ENCODE assay signal across 25 cellular contexts in genomic region chr11:23201936-23202522, GRCh38.
"Had no signal": no experiment of that assay in that cellular context is flagged by ENCODE, and none has a peak within 500 bp of the region (broad histone marks: within the 10 kb centered on the region; RNA-seq: fewer than 3 reads in every experiment).

No MANE protein-coding gene starts in this region.

- H3K4me1 Mint-ChIP-seq: activated CD4-positive, alpha-beta memory T cell treated with anti-CD3 and anti-CD28 coated beads, Interleukin-2, amount 10 ng/mL, durations not matched to agents 7 days and 5 days; activated CD4-positive, alpha-beta T cell treated with anti-CD3 and anti-CD28 coated beads, Interleukin-2, amount 10 ng/mL, durations not matched to agents 7 days and 5 days had no signal

- H3K4me3 ChIP-seq: coronary artery, left ventricle myocardium inferior, ovary, tibial nerve had no signal

- H3K27ac ChIP-seq: coronary artery, left ventricle myocardium inferior, ovary, tibial nerve had no signal

- H3K4me3 Mint-ChIP-seq: activated CD4-positive, alpha-beta memory T cell treated with anti-CD3 and anti-CD28 coated beads, Interleukin-2, amount 10 ng/mL, durations not matched to agents 7 days and 5 days; activated CD4-positive, alpha-beta T cell treated with anti-CD3 and anti-CD28 coated beads, Interleukin-2, amount 10 ng/mL, durations not matched to agents 7 days and 5 days; activated T-cell treated with anti-CD3 and anti-CD28 coated beads, Interleukin-2, amount 50 U/mL, for 24 hours; effector memory CD8-positive, alpha-beta T cell; nephron had no signal

- ATAC-seq: effector memory CD8-positive, alpha-beta T cell; esophagus mucosa; sciatic nerve had no signal

- H3K27ac Mint-ChIP-seq: activated CD4-positive, alpha-beta memory T cell treated with anti-CD3 and anti-CD28 coated beads, Interleukin-2, amount 10 ng/mL, durations not matched to agents 7 days and 5 days; activated CD4-positive, alpha-beta T cell treated with anti-CD3 and anti-CD28 coated beads, Interleukin-2, amount 10 ng/mL, durations not matched to agents 7 days and 5 days; activated T-cell treated with anti-CD3 and anti-CD28 coated beads, Interleukin-2, amount 50 U/mL, for 24 hours; effector memory CD8-positive, alpha-beta T cell; nephron had no signal

- DNase-seq: activated CD4-positive, alpha-beta memory T cell treated with anti-CD3 and anti-CD28 coated beads, Interleukin-2, amount 10 ng/mL, durations not matched to agents 7 days and 5 days; activated CD4-positive, alpha-beta T cell treated with anti-CD3 and anti-CD28 coated beads, Interleukin-2, amount 10 ng/mL, durations not matched to agents 7 days and 5 days; activated CD4-positive, CD25-positive, alpha-beta regulatory T cell treated with anti-CD3 and anti-CD28 coated beads, Interleukin-2, amount 50 U/mL, for 72 hours; activated CD8-positive, alpha-beta memory T cell treated with anti-CD3 and anti-CD28 coated beads, Interleukin-2, amount 50 U/mL, for 48 hours; activated gamma-delta T cell; activated naive CD4-positive, alpha-beta T cell treated with anti-CD3 and anti-CD28 coated beads, Interleukin-2, amount 50 U/mL, for 16 hours; activated T-cell treated with anti-CD3 and anti-CD28 coated beads, Interleukin-2, amount 50 U/mL, for 24 hours; amygdala; effector memory CD8-positive, alpha-beta T cell; foreskin melanocyte; left ventricle myocardium inferior; ovary; retina; small intestine; stimulated activated CD4-positive, alpha-beta T cell treated with anti-CD3 and anti-CD28 coated beads, Interleukin-1b, Interleukin-23, amount 100 ng/mL, for 48 hours; stimulated activated CD4-positive, alpha-beta T cell treated with anti-CD3 and anti-CD28 coated beads, Interleukin-4, amount 100 ng/mL, for 4 hours; stimulated activated CD8-positive, alpha-beta memory T cell treated with anti-CD3 and anti-CD28 coated beads, Interleukin-4, amount 100 ng/mL, for 48 hours; stimulated activated naive CD4-positive, alpha-beta T cell treated with Interleukin-2 at 50 U/mL for 16 hours; T-helper 2 cell had no signal

- H3K36me3 ChIP-seq: left ventricle myocardium inferior, ovary, tibial nerve had no signal

- H3K9me3 ChIP-seq: ovary had no signal

- H3K4me1 ChIP-seq: left ventricle myocardium inferior, tibial nerve had no signal

- H3K27me3 ChIP-seq: ovary, tibial nerve had no signal

- H3K27me3 Mint-ChIP-seq: activated CD4-positive, alpha-beta memory T cell treated with anti-CD3 and anti-CD28 coated beads, Interleukin-2, amount 10 ng/mL, durations not matched to agents 7 days and 5 days; activated CD4-positive, alpha-beta T cell treated with anti-CD3 and anti-CD28 coated beads, Interleukin-2, amount 10 ng/mL, durations not matched to agents 7 days and 5 days; activated T-cell treated with anti-CD3 and anti-CD28 coated beads, Interleukin-2, amount 50 U/mL, for 24 hours; effector memory CD8-positive, alpha-beta T cell; progenitor cell of endocrine pancreas had no signal
